Comparison of ENCODE assay signal across 8 cellular contexts in genomic region chr13:46354143-46355087, GRCh38. TPM values are rescaled to one million over a fixed set of nuclear protein-coding genes. Genes with fewer than 3 reads are reported as not detected.
A peak's percentile ranks its signal among the peaks of the same experiment; 100 is the strongest.
DNase-seq lines count a peak whose midpoint lies in the region; ATAC-seq and TF ChIP-seq lines count a peak whose summit lies in the region.

No MANE protein-coding gene starts in this region.

- H3K9me3 Mint-ChIP-seq in activated CD4-positive, alpha-beta memory T cell treated with anti-CD3 and anti-CD28 coated beads for 36 hours: peaks cover 13% of the 10 kb centered on the region

- intact Hi-C loops in activated CD4-positive, alpha-beta memory T cell treated with anti-CD3 and anti-CD28 coated beads for 36 hours (cut with micrococcal nuclease): loop anchor here (1.0 kb wide), 1 partner anchor 13 kb away; no protein-coding TSS in a partner anchor
- intact Hi-C loops in lower lobe of right lung (cut with DNase I): no loop called here
- intact Hi-C loops in posterior vena cava (cut with DNase I): no loop called here

- H3K4me1 Mint-ChIP-seq in activated CD4-positive, alpha-beta memory T cell treated with anti-CD3 and anti-CD28 coated beads for 36 hours (ENCODE audit: low read depth): peaks cover 11% of the 10 kb centered on the region

- CTCF ChIA-PET in activated CD4-positive, alpha-beta memory T cell treated with anti-CD3 and anti-CD28 coated beads for 36 hours (lab: Charles Lee): interaction anchor here (0.8 to 1.9 kb wide), 5 partner anchors 9 to 194 kb away, joined by 3 to 5 read pairs (median 3); no protein-coding TSS in a partner anchor

- peak overlapping the region; percentile 31 for H3K4me3 Mint-ChIP-seq in activated CD4-positive, alpha-beta memory T cell treated with anti-CD3 and anti-CD28 coated beads for 36 hours

- DNase-seq in EH (ENCODE audit: low read depth): peak; percentile 97
- DNase-seq in activated CD4-positive, alpha-beta memory T cell treated with anti-CD3 and anti-CD28 coated beads for 36 hours: peak; percentile 46
- no peak for DNase-seq in lower lobe of right lung
- DNase-seq in ecto neural progenitor cell (ENCODE audit: low spot score): no peak
- no peak for DNase-seq in NCI-H510A treated with DMSO at 0.1 percent for 48 hours (lab: John Stamatoyannopoulos, UW)
- DNase-seq in posterior vena cava (ENCODE audit: low spot score): no peak

- ATAC-seq in HG03060 (IDR thresholded peaks at IDR 0.05; ENCODE audit: low read depth, unreplicated experiment) (peak; percentile 60), lower lobe of right lung (peak; percentile 74 to 81), GM21737 (IDR thresholded peaks at IDR 0.05; ENCODE audit: unreplicated experiment) (no peak)

- POLR2A ChIA-PET in activated CD4-positive, alpha-beta memory T cell treated with anti-CD3 and anti-CD28 coated beads for 36 hours (lab: Charles Lee): interaction anchor here (0.9 to 2.0 kb wide), 5 partner anchors 8 to 175 kb away, joined by 3 to 13 read pairs (median 3); no protein-coding TSS in a partner anchor

- TF ChIP-seq CTCF in lower lobe of right lung (IDR thresholded peaks at IDR 0.05): no peak

- no peaks in the 10 kb centered on the region for H3K27me3 ChIP-seq in lower lobe of right lung (ENCODE audit: low read depth)

- H3K36me3 Mint-ChIP-seq in activated CD4-positive, alpha-beta memory T cell treated with anti-CD3 and anti-CD28 coated beads for 36 hours: peaks cover 8% of the 10 kb centered on the region

- H3K9me3 ChIP-seq in lower lobe of right lung: no peaks in the 10 kb centered on the region

- H3K27ac ChIP-seq in lower lobe of right lung: peak overlapping the region; percentile 14

- no peaks in the 10 kb centered on the region for H3K4me1 ChIP-seq in lower lobe of right lung

- peak overlapping the region; percentile 82 for H3K27ac Mint-ChIP-seq in activated CD4-positive, alpha-beta memory T cell treated with anti-CD3 and anti-CD28 coated beads for 36 hours

- H3K36me3 ChIP-seq in lower lobe of right lung: no peaks in the 10 kb centered on the region

- H3K4me3 ChIP-seq in lower lobe of right lung: no peak overlapping the region

- H3K27me3 Mint-ChIP-seq in activated CD4-positive, alpha-beta memory T cell treated with anti-CD3 and anti-CD28 coated beads for 36 hours: peaks cover 3% of the 10 kb centered on the region

RNA-seq across cellular contexts. Expression of gene RUBCNL, which starts 32.6 kb away (rescaled TPM):
- under 1 TPM; 0.73 to 0.74 TPM for total RNA-seq in activated CD4-positive, alpha-beta memory T cell treated with anti-CD3 and anti-CD28 coated beads for 36 hours
- total RNA-seq in lower lobe of right lung: 3.5 TPM
- 1 to 10 TPM; 3.6 to 5.3 TPM for total RNA-seq in posterior vena cava

Comparison
In these comparisons a context has a peak if more than half of its experiments do, and no peak if none do; other contexts are left out.
1. DNase-seq: peak in EH (single experiment) and activated CD4-positive, alpha-beta memory T cell treated with anti-CD3 and anti-CD28 coated beads for 36 hours (single experiment); none in lower lobe of right lung (single experiment), ecto neural progenitor cell (single experiment), NCI-H510A treated with DMSO at 0.1 percent for 48 hours (single experiment) and posterior vena cava (single experiment).